Comparison of ENCODE assay signal across 11 cellular contexts in genomic region chr7:20301311-20301939, GRCh38. TPM values are rescaled to one million over a fixed set of nuclear protein-coding genes. Genes with fewer than 3 reads are reported as not detected.
A peak's percentile ranks its signal among the peaks of the same experiment; 100 is the strongest.
DNase-seq lines count a peak whose midpoint lies in the region; ATAC-seq, FAIRE-seq and TF ChIP-seq lines count a peak whose summit lies in the region.
"Had no signal": no experiment of that assay in that cellular context is flagged by ENCODE, and none has a peak within 500 bp of the region (broad histone marks: within the 10 kb centered on the region; RNA-seq: fewer than 3 reads in every experiment).

No MANE protein-coding gene starts in this region.

- CTCF ChIA-PET in activated CD8-positive, alpha-beta T cell treated with anti-CD3 and anti-CD28 coated beads for 36 hours (lab: Charles Lee): no interaction called here
- CTCF ChIA-PET in activated CD8-positive, alpha-beta T cell treated with anti-CD3 and anti-CD28 coated beads, Interleukin-2, amount 10 ng/mL, durations not matched to agents 7 days and 5 days (lab: Charles Lee): interaction anchor here (1.2 kb wide), 1 partner anchor 10 kb away, joined by 3 read pairs; no protein-coding TSS in a partner anchor
- CTCF ChIA-PET in activated B cell treated with CpG ODN at 0.5 μM for 24 hours (lab: Charles Lee): interaction anchor here (0.6 to 2.5 kb wide), 3 partner anchors 10 to 318 kb away, joined by 3 to 8 read pairs (median 8); no protein-coding TSS in a partner anchor

- intact Hi-C loops in activated CD8-positive, alpha-beta T cell treated with anti-CD3 and anti-CD28 coated beads for 36 hours (cut with micrococcal nuclease): no loop called here
- intact Hi-C loops in activated B cell treated with CpG ODN at 0.5 μM for 24 hours (cut with micrococcal nuclease): no loop called here

- no peaks in the 10 kb centered on the region for H3K9me3 Mint-ChIP-seq in activated CD8-positive, alpha-beta T cell treated with anti-CD3 and anti-CD28 coated beads for 36 hours
- no peaks in the 10 kb centered on the region for H3K9me3 Mint-ChIP-seq in activated CD8-positive, alpha-beta T cell treated with anti-CD3 and anti-CD28 coated beads, Interleukin-2, amount 10 ng/mL, durations not matched to agents 7 days and 5 days (ENCODE audit: insufficient read depth)
- H3K9me3 Mint-ChIP-seq in activated B cell treated with CpG ODN at 0.5 μM for 24 hours: no peaks in the 10 kb centered on the region

- no peak overlapping the region for H3K27ac Mint-ChIP-seq in activated CD8-positive, alpha-beta T cell treated with anti-CD3 and anti-CD28 coated beads for 36 hours
- no peak overlapping the region for H3K27ac Mint-ChIP-seq in activated CD8-positive, alpha-beta T cell treated with anti-CD3 and anti-CD28 coated beads, Interleukin-2, amount 10 ng/mL, durations not matched to agents 7 days and 5 days
- peak overlapping the region; percentile 61 for H3K27ac Mint-ChIP-seq in activated B cell treated with CpG ODN at 0.5 μM for 24 hours

- no peak overlapping the region for H3K4me3 Mint-ChIP-seq in activated CD8-positive, alpha-beta T cell treated with anti-CD3 and anti-CD28 coated beads for 36 hours
- H3K4me3 Mint-ChIP-seq in activated CD8-positive, alpha-beta T cell treated with anti-CD3 and anti-CD28 coated beads, Interleukin-2, amount 10 ng/mL, durations not matched to agents 7 days and 5 days: no peak overlapping the region
- peak overlapping the region; percentile 28 for H3K4me3 Mint-ChIP-seq in activated B cell treated with CpG ODN at 0.5 μM for 24 hours

- H3K27me3 Mint-ChIP-seq in activated CD8-positive, alpha-beta T cell treated with anti-CD3 and anti-CD28 coated beads for 36 hours: no peaks in the 10 kb centered on the region
- H3K27me3 Mint-ChIP-seq in activated CD8-positive, alpha-beta T cell treated with anti-CD3 and anti-CD28 coated beads, Interleukin-2, amount 10 ng/mL, durations not matched to agents 7 days and 5 days (ENCODE audit: low read depth): no peaks in the 10 kb centered on the region
- H3K27me3 Mint-ChIP-seq in activated B cell treated with CpG ODN at 0.5 μM for 24 hours: no peaks in the 10 kb centered on the region

- POLR2A ChIA-PET in activated CD8-positive, alpha-beta T cell treated with anti-CD3 and anti-CD28 coated beads for 36 hours (lab: Charles Lee): no interaction called here
- POLR2A ChIA-PET in activated CD8-positive, alpha-beta T cell treated with anti-CD3 and anti-CD28 coated beads, Interleukin-2, amount 10 ng/mL, durations not matched to agents 7 days and 5 days (lab: Charles Lee): no interaction called here
- POLR2A ChIA-PET in activated B cell treated with CpG ODN at 0.5 μM for 24 hours (lab: Charles Lee): no interaction called here

- no peak for TF ChIP-seq CTCF in activated CD8-positive, alpha-beta T cell treated with anti-CD3 and anti-CD28 coated beads for 36 hours (IDR thresholded peaks at IDR 0.05)
- TF ChIP-seq CTCF in activated B cell treated with CpG ODN at 0.5 μM for 24 hours (IDR thresholded peaks at IDR 0.05) (no peak), D721Med (IDR thresholded peaks at IDR 0.05; ENCODE audit: insufficient read depth, missing control alignments) (no peak)

- H3K4me1 Mint-ChIP-seq in activated CD8-positive, alpha-beta T cell treated with anti-CD3 and anti-CD28 coated beads for 36 hours (ENCODE audit: low read depth): peaks cover 4% of the 10 kb centered on the region
- H3K4me1 Mint-ChIP-seq in activated CD8-positive, alpha-beta T cell treated with anti-CD3 and anti-CD28 coated beads, Interleukin-2, amount 10 ng/mL, durations not matched to agents 7 days and 5 days (ENCODE audit: low read depth): peaks cover 5% of the 10 kb centered on the region
- H3K4me1 Mint-ChIP-seq in activated B cell treated with CpG ODN at 0.5 μM for 24 hours: peaks cover 58% of the 10 kb centered on the region

- DNase-seq in activated CD8-positive, alpha-beta T cell treated with anti-CD3 and anti-CD28 coated beads for 36 hours: no peak
- no peak for DNase-seq in activated CD8-positive, alpha-beta T cell treated with anti-CD3 and anti-CD28 coated beads, Interleukin-2, amount 10 ng/mL, durations not matched to agents 7 days and 5 days
- DNase-seq in activated B cell treated with CpG ODN at 0.5 μM for 24 hours: no peak
- DNase-seq in smooth muscle cell of the brain vasculature (ENCODE audit: low read depth, low spot score): peak; percentile 32
- DNase-seq in NCI-H2227 treated with DMSO at 0.1 percent for 48 hours (lab: John Stamatoyannopoulos, UW): no peak
- no peak for DNase-seq in D721Med (ENCODE audit: insufficient read length, low spot score)
- DNase-seq: dorsolateral prefrontal cortex, kidney glomerular epithelial cell, NCI-H1092 had no signal

- no peak for FAIRE-seq in D721Med (lab: Jason Lieb, UNC)

- peak; percentile 39 for ATAC-seq in activated CD8-positive, alpha-beta T cell treated with anti-CD3 and anti-CD28 coated beads for 36 hours
- no peak for ATAC-seq in activated CD8-positive, alpha-beta T cell treated with anti-CD3 and anti-CD28 coated beads, Interleukin-2, amount 10 ng/mL, durations not matched to agents 7 days and 5 days
- ATAC-seq in HG03432 (IDR thresholded peaks at IDR 0.05; ENCODE audit: unreplicated experiment) (peak; percentile 35), activated B cell treated with CpG ODN at 0.5 μM for 24 hours (ENCODE audit: low read depth) (no peak), HG03135 (IDR thresholded peaks at IDR 0.05; ENCODE audit: unreplicated experiment) (no peak)

- H3K36me3 Mint-ChIP-seq in activated CD8-positive, alpha-beta T cell treated with anti-CD3 and anti-CD28 coated beads for 36 hours (ENCODE audit: low read depth): no peaks in the 10 kb centered on the region
- no peaks in the 10 kb centered on the region for H3K36me3 Mint-ChIP-seq in activated CD8-positive, alpha-beta T cell treated with anti-CD3 and anti-CD28 coated beads, Interleukin-2, amount 10 ng/mL, durations not matched to agents 7 days and 5 days (ENCODE audit: low read depth)
- H3K36me3 Mint-ChIP-seq in activated B cell treated with CpG ODN at 0.5 μM for 24 hours (ENCODE audit: low read depth): no peaks in the 10 kb centered on the region

RNA-seq across cellular contexts. Expression of gene ITGB8, which starts 29.3 kb away (rescaled TPM):
- total RNA-seq in activated CD8-positive, alpha-beta T cell treated with anti-CD3 and anti-CD28 coated beads for 36 hours: not detected
- not detected for total RNA-seq in activated CD8-positive, alpha-beta T cell treated with anti-CD3 and anti-CD28 coated beads, Interleukin-2, amount 10 ng/mL, durations not matched to agents 7 days and 5 days
- total RNA-seq in activated B cell treated with CpG ODN at 0.5 μM for 24 hours: 0.75 and 1.3 TPM in 2 replicates

Comparison
In these comparisons a context has a peak if more than half of its experiments do, and no peak if none do; other contexts are left out.
1. ATAC-seq: peak in activated CD8-positive, alpha-beta T cell treated with anti-CD3 and anti-CD28 coated beads for 36 hours (single experiment) and HG03432 (single experiment); none in activated CD8-positive, alpha-beta T cell treated with anti-CD3 and anti-CD28 coated beads, Interleukin-2, amount 10 ng/mL, durations not matched to agents 7 days and 5 days (single experiment), activated B cell treated with CpG ODN at 0.5 μM for 24 hours (single experiment) and HG03135 (single experiment).